ENCODE assay signal across 8 cellular contexts in the genomic region with DNA sequence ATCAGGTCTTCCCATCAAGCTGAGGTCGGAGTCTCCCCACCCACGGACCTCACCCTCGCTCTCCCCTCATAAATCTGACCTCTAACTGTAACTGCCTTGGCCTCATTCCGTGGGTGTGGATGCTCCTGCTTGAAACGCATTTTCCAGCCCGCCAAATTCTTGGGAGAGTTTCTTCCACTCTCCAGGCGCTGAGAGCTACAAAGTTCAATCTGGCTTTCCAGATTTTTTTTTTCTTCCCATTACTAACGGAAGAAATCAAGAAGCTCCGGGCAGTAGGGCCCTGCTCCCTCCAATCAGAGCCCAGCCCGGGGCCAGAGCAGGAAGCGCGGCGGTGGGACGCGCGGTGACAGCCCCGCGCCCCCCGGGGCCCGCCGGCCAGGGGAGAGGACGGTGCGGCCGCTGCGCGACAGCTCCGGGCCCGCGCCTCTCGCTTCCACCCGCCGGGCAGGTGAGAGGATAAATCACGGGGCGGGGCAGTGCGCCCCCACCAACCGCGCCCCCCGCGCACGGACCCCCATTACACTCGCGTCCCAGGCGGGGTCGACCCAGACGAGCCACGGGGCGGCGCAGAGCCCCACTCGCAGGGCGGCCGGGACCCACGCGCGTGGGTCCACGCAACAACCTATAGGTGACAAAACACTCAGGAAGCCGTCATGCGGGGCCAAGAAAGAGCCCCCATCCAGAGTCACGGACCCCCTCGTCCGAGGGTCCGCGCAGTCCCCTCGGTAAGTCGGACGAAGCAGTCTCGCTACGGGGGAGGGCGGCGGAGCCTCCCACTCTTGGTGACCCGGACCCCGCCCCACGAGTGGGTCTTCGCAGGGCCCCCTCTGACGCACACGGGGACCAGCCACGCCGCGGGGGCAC. TPM values are rescaled to one million over a fixed set of nuclear protein-coding genes. Genes with fewer than 3 reads are reported as not detected.
DNase-seq lines count a peak whose midpoint lies in the region; ATAC-seq and TF ChIP-seq lines count a peak whose summit lies in the region.

No MANE protein-coding gene starts in this region.

- ATAC-seq in central memory CD8-positive, alpha-beta T cell (replicated peaks; ENCODE audit: extremely low read depth, poor library complexity, severe bottlenecking) = peak; percentile 25
- ATAC-seq in HG02642 (IDR thresholded peaks at IDR 0.05; ENCODE audit: poor library complexity, unreplicated experiment) = no peak

- peaks cover 3 to 47% (median 30%) of the 10 kb centered on the region in 5 donors for H3K4me1 ChIP-seq in subcutaneous abdominal adipose tissue (ENCODE audit: control insufficient read depth in 5 of 5, insufficient read depth in 5 of 5, low read length in 5 of 5)

- H3K4me1 Mint-ChIP-seq in Calu3 (ENCODE audit: low read depth, unreplicated experiment) = peaks cover 24% of the 10 kb centered on the region
- H3K4me1 Mint-ChIP-seq in central memory CD8-positive, alpha-beta T cell = peaks cover 35% of the 10 kb centered on the region

- intact Hi-C loops in Calu3 (cut with micrococcal nuclease; ENCODE audit: unreplicated experiment) = loop anchor here (5.0 kb wide), 1 partner anchor 34 kb away; no protein-coding TSS in a partner anchor

- DNase-seq in Calu3 = peak; percentile 14
- peak; percentile 26 for DNase-seq in SK-N-DZ (ENCODE audit: low spot score)
- no peak for DNase-seq in central memory CD8-positive, alpha-beta T cell (ENCODE audit: low spot score in 2 of 2)
- DNase-seq in left kidney (ENCODE audit: low read depth, low spot score) = peak; percentile 83
- DNase-seq in KG1 (lab: John Stamatoyannopoulos, UW) = no peak
- DNase-seq in HuH-7.5 (ENCODE audit: low spot score) = no peak

- peak overlapping the region in 4 of 5 donors; percentile 75 to 84 (median 81) for H3K9ac ChIP-seq in subcutaneous abdominal adipose tissue (ENCODE audit: low read length in 5 of 5)

- TF ChIP-seq CTCF in Calu3 (IDR thresholded peaks at IDR 0.05; ENCODE audit: unreplicated experiment) = no peak

- no TSS peak for BruUV-seq in Calu3 (replicated peaks; lab: Mats Ljungman, UMichigan)

- H3K27me3 ChIP-seq in subcutaneous abdominal adipose tissue (ENCODE audit: control insufficient read depth in 5 of 5, insufficient read depth in 4 of 5, low read length in 5 of 5) = no peaks in the 10 kb centered on the region

- H3K36me3 ChIP-seq in subcutaneous abdominal adipose tissue (ENCODE audit: control insufficient read depth in 5 of 5, insufficient read depth in 5 of 5, low read length in 5 of 5) = no peaks in the 10 kb centered on the region

- peak overlapping the region; percentile 50 for H3K27ac Mint-ChIP-seq in Calu3 (ENCODE audit: unreplicated experiment)
- peak overlapping the region; percentile 71 for H3K27ac Mint-ChIP-seq in central memory CD8-positive, alpha-beta T cell (ENCODE audit: low read depth)

- H3K9me3 Mint-ChIP-seq in Calu3 (ENCODE audit: low read depth, unreplicated experiment) = no peaks in the 10 kb centered on the region
- no peaks in the 10 kb centered on the region for H3K9me3 Mint-ChIP-seq in central memory CD8-positive, alpha-beta T cell

- H3K4me3 Mint-ChIP-seq in Calu3 (ENCODE audit: low read depth, unreplicated experiment) = peak overlapping the region; percentile 82
- peak overlapping the region; percentile 79 for H3K4me3 Mint-ChIP-seq in central memory CD8-positive, alpha-beta T cell

- peak overlapping the region; percentile 67 to 83 (median 82) for H3K4me3 ChIP-seq in subcutaneous abdominal adipose tissue (ENCODE audit: low read depth in 1 of 5, low read length in 5 of 5)

- CTCF ChIA-PET in Calu3 (lab: Charles Lee) = interaction anchor here (0.6 to 1.9 kb wide), 7 partner anchors 9 to 116 kb away, joined by 3 to 6 read pairs (median 3); no protein-coding TSS in a partner anchor

- peak overlapping the region; percentile 76 for H3K27ac ChIP-seq in subcutaneous abdominal adipose tissue (ENCODE audit: low read depth, low read length)

- H3K9me3 ChIP-seq in subcutaneous abdominal adipose tissue (ENCODE audit: control insufficient read depth in 5 of 5, low read length in 5 of 5) = peaks cover 0 to 2% (median 0%) of the 10 kb centered on the region in 5 donors

- no peaks in the 10 kb centered on the region for H3K27me3 Mint-ChIP-seq in Calu3 (ENCODE audit: unreplicated experiment)
- H3K27me3 Mint-ChIP-seq in central memory CD8-positive, alpha-beta T cell = no peaks in the 10 kb centered on the region

- peaks cover 38% of the 10 kb centered on the region for H3K36me3 Mint-ChIP-seq in Calu3 (ENCODE audit: insufficient read depth, unreplicated experiment)
- peaks cover 6% of the 10 kb centered on the region for H3K36me3 Mint-ChIP-seq in central memory CD8-positive, alpha-beta T cell (ENCODE audit: insufficient read depth)

RNA-seq across cellular contexts. Expression of a gene that starts 0.9 kb away (rescaled TPM):
- 37.9 and 40.1 TPM in 2 replicates for total RNA-seq in Calu3 (2022)
- 20.4 and 24.0 TPM in 2 replicates for polyA plus RNA-seq in SK-N-DZ (2014; cell fraction: cytosol; rRNA removed)
- polyA plus RNA-seq in SK-N-DZ (2014; cell fraction: nucleus; rRNA removed) = 17.3 and 27.1 TPM in 2 replicates

Comparison
In these comparisons a context has a peak if more than half of its experiments do, and no peak if none do; other contexts are left out.
1. DNase-seq: peak in Calu3 (single experiment), SK-N-DZ (single experiment) and left kidney (single experiment); none in central memory CD8-positive, alpha-beta T cell (0 of 2), KG1 (single experiment) and HuH-7.5 (single experiment).